8 cellular contexts compared by ENCODE assay signal in genomic region chr4:2794707-2795557, GRCh38. TPM values are rescaled to one million over a fixed set of nuclear protein-coding genes. Genes with fewer than 3 reads are reported as not detected.
DNase-seq lines count a peak whose midpoint lies in the region; ATAC-seq, FAIRE-seq and TF ChIP-seq lines count a peak whose summit lies in the region.

No MANE protein-coding gene starts in this region.

- no peak overlapping the region for H3K9ac ChIP-seq in endodermal cell (ENCODE audit: extremely low read depth, low read length, poor library complexity, severe bottlenecking)

- DNase-seq in CD14-positive monocyte (ENCODE audit: low spot score) (peak; percentile 93), RCC 7860 (ENCODE audit: low spot score) (peak; percentile 87), endodermal cell (peak; percentile 44), naive B cell (no peak), HPDE6-E6E7 (ENCODE audit: extremely low spot score) (no peak)
- DNase-seq in central memory CD4-positive, alpha-beta T cell, result no peak

- H3K4me1 Mint-ChIP-seq in CD14-positive monocyte (peaks cover 74% of the 10 kb centered on the region), endodermal cell (peaks cover 6% of the 10 kb centered on the region), naive B cell (peaks cover 59 to 85% (median 77%) of the 10 kb centered on the region in 3 donors)

- WGBS in endodermal cell (ENCODE audit: insufficient coverage in 1 of 2, insufficient read length in 1 of 2), 2 experiments, result 89 to 91% methylated on average over 6 to 12 of the region's 12 CpGs

- peak overlapping the region; percentile 93 to 95 for H3K4me3 Mint-ChIP-seq in CD14-positive monocyte
- H3K4me3 Mint-ChIP-seq in endodermal cell, result no peak overlapping the region
- peak overlapping the region; percentile 82 to 97 (median 90) for H3K4me3 Mint-ChIP-seq in naive B cell

- H3K4me1 ChIP-seq in endodermal cell (ENCODE audit: control insufficient read depth, insufficient read depth, low read length), result peaks cover 5% of the 10 kb centered on the region

- H3K27ac Mint-ChIP-seq in CD14-positive monocyte, result peak overlapping the region; percentile 90 to 97 (median 93)
- no peak overlapping the region for H3K27ac Mint-ChIP-seq in endodermal cell
- H3K27ac Mint-ChIP-seq in naive B cell, result peak overlapping the region in 1 of 6 donors; percentile 33

- no peak overlapping the region for H3K4me3 ChIP-seq in endodermal cell (ENCODE audit: low read length)

- H3K9me3 ChIP-seq in endodermal cell (ENCODE audit: control insufficient read depth, low read length), result no peaks in the 10 kb centered on the region

- no peaks in the 10 kb centered on the region for H3K36me3 ChIP-seq in endodermal cell (ENCODE audit: control insufficient read depth, insufficient read depth, low read length)

- no peaks in the 10 kb centered on the region for H3K9me3 Mint-ChIP-seq in CD14-positive monocyte
- H3K9me3 Mint-ChIP-seq in endodermal cell, result no peaks in the 10 kb centered on the region
- H3K9me3 Mint-ChIP-seq in naive B cell, result no peaks in the 10 kb centered on the region

- H3K27me3 ChIP-seq in endodermal cell (ENCODE audit: control insufficient read depth, insufficient read depth, low read length, poor library complexity, severe bottlenecking), result peaks cover 15% of the 10 kb centered on the region

- FAIRE-seq in RCC 7860 (lab: Jason Lieb, UNC), result peak; percentile 73

- TF ChIP-seq CTCF in CD14-positive monocyte (IDR thresholded peaks at IDR 0.05) (no peak), endodermal cell (conservative IDR thresholded peaks at IDR 0.05) (no peak)

- H3K27ac ChIP-seq in endodermal cell (ENCODE audit: low read depth, low read length), result no peak overlapping the region

- H3K27me3 Mint-ChIP-seq in CD14-positive monocyte (ENCODE audit: low read depth in 3 of 3) (peaks cover 0 to 2% (median 2%) of the 10 kb centered on the region in 3 donors), endodermal cell (ENCODE audit: insufficient read depth) (peaks cover 32% of the 10 kb centered on the region), naive B cell (no peaks in the 10 kb centered on the region)

- ATAC-seq in naive B cell (ENCODE audit: low read depth in 2 of 2), result no peak
- no peak for ATAC-seq in HG03039 (IDR thresholded peaks at IDR 0.05; ENCODE audit: unreplicated experiment)
- ATAC-seq in GM18517 (IDR thresholded peaks at IDR 0.05; ENCODE audit: unreplicated experiment), result no peak

- intact Hi-C loops in CD14-positive monocyte (cut with micrococcal nuclease), result loop anchor here (5.0 kb wide), 3 partner anchors 33 to 47 kb away; partner anchors contain the start of genes ADD1 (in 1 of the 2) and TNIP2 (in 1 of the 2)

- H3K36me3 Mint-ChIP-seq in CD14-positive monocyte, result peaks cover 28 to 41% of the 10 kb centered on the region in 2 donors
- H3K36me3 Mint-ChIP-seq in endodermal cell (ENCODE audit: low read depth), result no peaks in the 10 kb centered on the region
- no peaks in the 10 kb centered on the region for H3K36me3 Mint-ChIP-seq in naive B cell

RNA-seq across cellular contexts. Expression of gene SH3BP2, which starts 2.0 kb away (rescaled TPM):
- 10 to 100 TPM; 19.1 to 26.9 TPM for polyA plus RNA-seq in CD14-positive monocyte
- 10 to 100 TPM; 40.5 to 43.8 TPM for total RNA-seq in endodermal cell
- 28.2 TPM for polyA plus RNA-seq in endodermal cell (2013, experiment 1 of 2)
- 21.3 TPM for polyA plus RNA-seq in endodermal cell (2013, experiment 2 of 2)
- 10 to 100 TPM; 14.3 to 91.1 (median 28.7) TPM for polyA plus RNA-seq in naive B cell (ENCODE audit: low read depth in 6 of 6)

RNA-seq across cellular contexts. Expression of gene TNIP2, which starts 38.8 kb away (rescaled TPM):
- polyA plus RNA-seq in CD14-positive monocyte (10 to 100 TPM; 27.6 to 28.2 TPM), naive B cell (ENCODE audit: low read depth in 6 of 6) (10 to 100 TPM; 25.4 to 36.2 (median 35.3) TPM)
- 10 to 100 TPM; 33.1 to 36.5 TPM for total RNA-seq in endodermal cell
- polyA plus RNA-seq in endodermal cell (2013, experiment 1 of 2), result 23.3 TPM
- 22.1 TPM for polyA plus RNA-seq in endodermal cell (2013, experiment 2 of 2)

RNA-seq across cellular contexts. Expression of gene ADD1, which starts 48.7 kb away (rescaled TPM):
- polyA plus RNA-seq in CD14-positive monocyte (100 to 1,000 TPM in 1 of 2 donors, 10 to 100 TPM in 1; 76.1 to 103 TPM), naive B cell (ENCODE audit: low read depth in 6 of 6) (100 to 1,000 TPM; 325 to 440 (median 349) TPM)
- 100 to 1,000 TPM; 231 to 257 TPM for total RNA-seq in endodermal cell
- 244 TPM for polyA plus RNA-seq in endodermal cell (2013, experiment 1 of 2)
- polyA plus RNA-seq in endodermal cell (2013, experiment 2 of 2), result 230 TPM

Comparison
In these comparisons a context has a peak if more than half of its experiments do, and no peak if none do; other contexts are left out.
1. DNase-seq: peak in CD14-positive monocyte (single experiment), RCC 7860 (single experiment) and endodermal cell (single experiment); none in naive B cell (single experiment), central memory CD4-positive, alpha-beta T cell (single experiment) and HPDE6-E6E7 (single experiment).